32 cellular contexts compared by ENCODE assay signal in genomic region chr18:76610012-76610411, GRCh38.
"Had no signal": no experiment of that assay in that cellular context is flagged by ENCODE, and none has a peak within 500 bp of the region (broad histone marks: within the 10 kb centered on the region; RNA-seq: fewer than 3 reads in every experiment).

No MANE protein-coding gene starts in this region.

- FAIRE-seq: bronchial epithelial cell, frontal cortex had no signal

- H3K27me3 Mint-ChIP-seq: activated CD8-positive, alpha-beta T cell treated with anti-CD3 and anti-CD28 coated beads for 36 hours had no signal

- H3K27ac ChIP-seq: brain microvascular endothelial cell, coronary artery, WERI-Rb-1 had no signal

- H3K36me3 Mint-ChIP-seq: activated naive CD8-positive, alpha-beta T cell; T-cell had no signal

- H3K9me3 Mint-ChIP-seq: activated B cell treated with CpG ODN at 0.5 μM for 24 hours; activated CD8-positive, alpha-beta T cell treated with anti-CD3 and anti-CD28 coated beads for 36 hours; activated T-cell treated with anti-CD3 and anti-CD28 coated beads, Interleukin-2, amount 50 U/mL, for 4 hours; activated T-helper 17 cell treated with anti-CD3 and anti-CD28 coated beads, Interleukin-2, amount 50 U/mL, for 72 hours; dendritic cell treated with granulocyte-macrophage colony-stimulating factor and Interleukin-4, amounts not matched to agents 40 ng/mL and 50 ng/mL, for 4 days; T-cell; T-helper 1 cell treated with Interleukin-12 subunit alpha and Interleukin-12 subunit beta and Interleukin-4 antibody, amounts not matched to agents 30 μg/mL and 1 μg/mL, for 36 hours; T-helper 2 cell treated with Interferon-gamma antibody and Interleukin-4, amounts not matched to agents 5 μg/mL and 100 μg/mL, for 36 hours had no signal

- ATAC-seq: activated CD4-positive, CD25-positive, alpha-beta regulatory T cell treated with anti-CD3 and anti-CD28 coated beads, Interleukin-2, amount 50 U/mL, for 24 hours; activated CD8-positive, alpha-beta T cell treated with anti-CD3 and anti-CD28 coated beads for 36 hours; activated T-cell treated with anti-CD3 and anti-CD28 coated beads, Interleukin-2, amount 50 U/mL, for 4 hours; activated T-helper 17 cell treated with anti-CD3 and anti-CD28 coated beads, Interleukin-2, amount 50 U/mL, for 72 hours; effector memory CD8-positive, alpha-beta T cell; esophagus mucosa; T-cell had no signal

- H3K4me1 Mint-ChIP-seq: activated B cell treated with CpG ODN at 0.5 μM for 24 hours; activated T-helper 17 cell treated with anti-CD3 and anti-CD28 coated beads, Interleukin-2, amount 50 U/mL, for 72 hours; central memory CD8-positive, alpha-beta T cell; T-cell had no signal

- H3K36me3 ChIP-seq: brain microvascular endothelial cell, WERI-Rb-1 had no signal

- DNase-seq: activated B cell treated with CpG ODN at 0.5 μM for 24 hours; activated CD4-positive, alpha-beta T cell treated with anti-CD3 and anti-CD28 coated beads for 48 hours; activated CD4-positive, alpha-beta T cell treated with anti-CD3 and anti-CD28 coated beads, Interleukin-2, amount 50 U/mL, for 1 hour; activated CD4-positive, alpha-beta T cell treated with anti-CD3 and anti-CD28 coated beads, Interleukin-2, amount 50 U/mL, for 48 hours; activated CD8-positive, alpha-beta memory T cell treated with anti-CD3 and anti-CD28 coated beads for 24 hours; activated CD8-positive, alpha-beta T cell treated with anti-CD3 and anti-CD28 coated beads for 36 hours; activated effector memory CD4-positive, alpha-beta T cell treated with Interleukin-2 at 50 U/mL for 16 hours; activated gamma-delta T cell treated with Interleukin-2 at 50 U/mL for 16 hours; activated naive CD4-positive, alpha-beta T cell treated with anti-CD3 and anti-CD28 coated beads, Interleukin-2, amount 50 U/mL, for 16 hours; activated naive CD4-positive, alpha-beta T cell treated with Interleukin-2 at 50 U/mL for 16 hours; activated T-cell treated with anti-CD3 and anti-CD28 coated beads, Interleukin-2, amount 50 U/mL, for 4 hours; amniotic stem cell; aorta; brain microvascular endothelial cell; dorsolateral prefrontal cortex; effector memory CD8-positive, alpha-beta T cell; foreskin fibroblast; head of caudate nucleus; T-cell; T1000; WERI-Rb-1 had no signal

- H3K27me3 ChIP-seq: brain microvascular endothelial cell had no signal

- H3K27ac Mint-ChIP-seq: activated B cell treated with CpG ODN at 0.5 μM for 24 hours; activated CD8-positive, alpha-beta T cell treated with anti-CD3 and anti-CD28 coated beads for 36 hours; activated naive CD8-positive, alpha-beta T cell; activated T-helper 17 cell treated with anti-CD3 and anti-CD28 coated beads, Interleukin-2, amount 50 U/mL, for 72 hours; dendritic cell treated with granulocyte-macrophage colony-stimulating factor and Interleukin-4, amounts not matched to agents 40 ng/mL and 50 ng/mL, for 4 days; effector memory CD8-positive, alpha-beta T cell; T-cell; T-helper 1 cell treated with Interleukin-12 subunit alpha and Interleukin-12 subunit beta and Interleukin-4 antibody, amounts not matched to agents 30 μg/mL and 1 μg/mL, for 36 hours; T-helper 2 cell treated with Interferon-gamma antibody and Interleukin-4, amounts not matched to agents 5 μg/mL and 100 μg/mL, for 36 hours had no signal

- H3K4me3 Mint-ChIP-seq: activated B cell treated with CpG ODN at 0.5 μM for 24 hours; activated CD8-positive, alpha-beta T cell treated with anti-CD3 and anti-CD28 coated beads for 36 hours; activated naive CD8-positive, alpha-beta T cell; activated T-cell treated with anti-CD3 and anti-CD28 coated beads, Interleukin-2, amount 50 U/mL, for 4 hours; activated T-helper 17 cell treated with anti-CD3 and anti-CD28 coated beads, Interleukin-2, amount 50 U/mL, for 72 hours; central memory CD8-positive, alpha-beta T cell; dendritic cell treated with granulocyte-macrophage colony-stimulating factor and Interleukin-4, amounts not matched to agents 40 ng/mL and 50 ng/mL, for 4 days; effector memory CD8-positive, alpha-beta T cell; T-cell; T-helper 1 cell treated with Interleukin-12 subunit alpha and Interleukin-12 subunit beta and Interleukin-4 antibody, amounts not matched to agents 30 μg/mL and 1 μg/mL, for 36 hours; T-helper 2 cell treated with Interferon-gamma antibody and Interleukin-4, amounts not matched to agents 5 μg/mL and 100 μg/mL, for 36 hours had no signal
